Comparison of ENCODE assay signal across 1 cellular context in the genomic region with DNA sequence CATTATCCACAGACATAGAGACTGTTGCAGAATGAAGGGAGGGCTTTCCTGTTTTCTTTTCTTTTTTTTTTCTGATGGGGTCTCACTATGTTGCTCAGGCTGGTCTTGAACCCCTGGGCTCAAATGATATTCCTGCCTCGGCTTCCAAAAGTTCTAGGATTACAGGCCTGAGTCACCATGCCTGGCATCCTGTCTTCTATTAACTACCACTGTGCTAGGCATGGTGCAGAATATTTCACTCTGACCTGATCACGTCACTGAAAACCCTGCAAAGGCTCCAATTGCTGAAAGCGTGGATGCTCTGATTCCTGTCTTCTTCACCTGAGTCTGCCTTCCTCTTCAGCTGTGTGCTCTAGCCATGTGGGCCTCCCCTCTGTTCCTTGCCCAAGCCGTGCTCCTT.
TF ChIP-seq lines count a peak whose summit lies in the region.

No MANE protein-coding gene starts in this region.

TF ChIP-seq in H1, 55 proteins besides CTCF, POLR2A, EP300 and RAD21:
- TF ChIP-seq NRF1 (IDR thresholded peaks at IDR 0.05; ENCODE audit: low read depth, low read length) (no peak), ZNF274 (IDR thresholded peaks at IDR 0.05; ENCODE audit: borderline replicate concordance, extremely low read depth, low read length) (no peak), YY1 (IDR thresholded peaks at IDR 0.05; ENCODE audit: low read depth, low read length) (no peak), TCF12 (IDR thresholded peaks at IDR 0.05; ENCODE audit: low read depth, low read length) (no peak), SP2 (IDR thresholded peaks at IDR 0.05; ENCODE audit: low read length) (no peak), MAX (IDR thresholded peaks at IDR 0.05) (no peak), RNF2 (IDR thresholded peaks at IDR 0.05; ENCODE audit: borderline replicate concordance, low read depth, low read length, missing control alignments, poor library complexity, severe bottlenecking) (no peak), EZH2 (IDR thresholded peaks at IDR 0.05; ENCODE audit: low read depth, low read length, severe bottlenecking) (no peak), BRCA1 (IDR thresholded peaks at IDR 0.05; ENCODE audit: low read depth, low read length) (no peak), SP1 (IDR thresholded peaks at IDR 0.05; ENCODE audit: low read depth, low read length) (no peak), PHF8 (conservative IDR thresholded peaks at IDR 0.05; ENCODE audit: low read depth, low read length) (no peak), EGR1 (IDR thresholded peaks at IDR 0.05; ENCODE audit: borderline replicate concordance, low read depth, low read length) (no peak), E2F6 (IDR thresholded peaks at IDR 0.05) (no peak), TAF1 (IDR thresholded peaks at IDR 0.05; ENCODE audit: low read depth, low read length) (no peak), SIN3A (conservative IDR thresholded peaks at IDR 0.05 in 1 of 2, IDR thresholded peaks at IDR 0.05 in 1 of 2; ENCODE audit: low read depth in 1 of 2, low read length in 2 of 2) (no peak), SRF (IDR thresholded peaks at IDR 0.05; ENCODE audit: low read depth, low read length) (no peak), HDAC2 (IDR thresholded peaks at IDR 0.05; ENCODE audit: borderline replicate concordance in 1 of 2, low read depth in 2 of 2, low read length in 2 of 2) (no peak), SIX5 (IDR thresholded peaks at IDR 0.05; ENCODE audit: low read depth, low read length) (no peak), SIRT6 (IDR thresholded peaks at IDR 0.05; ENCODE audit: low read length) (no peak)
